In genomic region chr10:52365547-52366432, GRCh38 we compare ENCODE assay signal across 1 cellular context. TPM values are rescaled to one million over a fixed set of nuclear protein-coding genes. Genes with fewer than 3 reads are reported as not detected.
"Had no signal": no experiment of that assay in that cellular context is flagged by ENCODE, and none has a peak within 500 bp of the region (broad histone marks: within the 10 kb centered on the region; RNA-seq: fewer than 3 reads in every experiment).

No MANE protein-coding gene starts in this region.

RNA-seq across cellular contexts. Expression of gene DKK1, which starts 51.7 kb away (rescaled TPM):
- polyA plus RNA-seq: K562 had no signal
